ENCODE assay signal across 14 cellular contexts in the genomic region with DNA sequence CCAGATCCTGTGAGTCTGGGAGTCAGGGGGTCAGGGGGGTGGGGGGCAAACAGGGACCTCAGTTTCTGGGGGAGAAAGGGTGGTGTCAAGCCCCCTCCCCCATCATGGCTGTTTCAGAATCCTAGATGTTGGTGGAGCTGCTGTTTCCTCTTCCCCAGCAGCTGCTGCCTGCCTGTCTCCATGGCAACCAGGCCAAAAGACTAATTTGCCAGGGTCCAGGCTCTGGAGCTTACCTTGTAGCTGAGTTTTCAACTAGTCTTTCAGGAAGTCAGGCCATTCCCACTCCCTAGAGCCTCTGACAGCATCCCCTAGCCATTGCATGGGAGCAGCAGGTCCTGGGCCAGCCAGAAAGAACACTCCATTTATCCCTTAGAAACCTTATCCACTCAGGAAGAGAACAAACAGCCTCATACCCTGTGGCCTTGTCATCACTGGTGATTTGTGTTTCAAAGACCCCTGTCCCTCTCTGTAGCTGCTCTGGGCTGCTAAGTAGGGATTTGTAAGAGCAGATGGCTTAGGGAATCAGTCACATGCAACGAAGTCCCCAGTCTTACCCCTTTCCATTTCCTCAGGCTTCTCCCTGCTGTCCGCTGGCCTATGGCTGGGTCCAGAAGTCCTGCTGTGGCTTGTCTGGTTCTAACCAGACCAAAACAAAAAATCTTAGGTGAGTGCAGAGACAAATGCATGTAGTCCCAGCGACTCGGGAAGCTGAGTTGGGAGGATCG. TPM values are rescaled to one million over a fixed set of nuclear protein-coding genes. Genes with fewer than 3 reads are reported as not detected.
A peak's percentile ranks its signal among the peaks of the same experiment; 100 is the strongest.
DNase-seq lines count a peak whose midpoint lies in the region; ATAC-seq and TF ChIP-seq lines count a peak whose summit lies in the region.
"Had no signal": no experiment of that assay in that cellular context is flagged by ENCODE, and none has a peak within 500 bp of the region (broad histone marks: within the 10 kb centered on the region; RNA-seq: fewer than 3 reads in every experiment).

No MANE protein-coding gene starts in this region.

- no peaks in the 10 kb centered on the region for H3K9me3 ChIP-seq in ovary
- H3K9me3 ChIP-seq: colonic mucosa, stomach had no signal

- DNase-seq in DMS 273 treated with DMSO at 0.1 percent for 48 hours (lab: John Stamatoyannopoulos, UW) (peak; percentile 47), NCI-H1417 (lab: John Stamatoyannopoulos, UW) (peak; percentile 19 to 94 (median 78)), SHP77 treated with DMSO at 0.1 percent for 48 hours (lab: John Stamatoyannopoulos, UW) (peak; percentile 4), mesothelial cell of epicardium (ENCODE audit: low spot score in 2 of 2, unreplicated experiment in 2 of 2) (no peak), ovary (no peak)
- no peak for DNase-seq in activated naive CD8-positive, alpha-beta T cell treated with anti-CD3 and anti-CD28 coated beads for 36 hours
- DNase-seq: activated B cell treated with CpG ODN at 0.5 μM for 24 hours, activated gamma-delta T cell treated with Interleukin-2 at 50 U/mL for 16 hours, colonic mucosa, PC-3, stomach had no signal

- ATAC-seq in GM18861 (IDR thresholded peaks at IDR 0.05; ENCODE audit: unreplicated experiment): no peak
- ATAC-seq: PC-3 had no signal

- H3K4me3 Mint-ChIP-seq in activated naive CD8-positive, alpha-beta T cell treated with anti-CD3 and anti-CD28 coated beads for 36 hours: no peak overlapping the region
- no peak overlapping the region for H3K4me3 Mint-ChIP-seq in mesothelial cell of epicardium
- H3K4me3 Mint-ChIP-seq: activated B cell treated with CpG ODN at 0.5 μM for 24 hours, B cell had no signal

- H3K4me1 Mint-ChIP-seq in activated naive CD8-positive, alpha-beta T cell treated with anti-CD3 and anti-CD28 coated beads for 36 hours: peaks cover 18% of the 10 kb centered on the region
- H3K4me1 Mint-ChIP-seq in mesothelial cell of epicardium: peaks cover 33% of the 10 kb centered on the region

- no peaks in the 10 kb centered on the region for H3K9me3 Mint-ChIP-seq in activated naive CD8-positive, alpha-beta T cell treated with anti-CD3 and anti-CD28 coated beads for 36 hours
- H3K9me3 Mint-ChIP-seq in mesothelial cell of epicardium: no peaks in the 10 kb centered on the region
- H3K9me3 Mint-ChIP-seq: activated B cell treated with CpG ODN at 0.5 μM for 24 hours had no signal

- H3K36me3 ChIP-seq in ovary: no peaks in the 10 kb centered on the region
- H3K36me3 ChIP-seq: colonic mucosa, stomach had no signal

- intact Hi-C loops in ovary (cut with DNase I): no loop called here

- H3K36me3 Mint-ChIP-seq in activated naive CD8-positive, alpha-beta T cell treated with anti-CD3 and anti-CD28 coated beads for 36 hours: no peaks in the 10 kb centered on the region
- H3K36me3 Mint-ChIP-seq in mesothelial cell of epicardium: no peaks in the 10 kb centered on the region

- WGBS in ovary, 3 donors: 95 to 96% (median 95%) methylated on average over 5 of the region's 5 CpGs

- no peaks in the 10 kb centered on the region for H3K27me3 ChIP-seq in layer of hippocampus (ENCODE audit: control insufficient read depth, insufficient read depth, low read length)
- no peaks in the 10 kb centered on the region for H3K27me3 ChIP-seq in ovary
- H3K27me3 ChIP-seq: colonic mucosa had no signal

- no peak for TF ChIP-seq CTCF in mesothelial cell of epicardium (IDR thresholded peaks at IDR 0.05; ENCODE audit: unreplicated experiment)
- TF ChIP-seq CTCF in ovary (IDR thresholded peaks at IDR 0.05): no peak

- peaks cover under 1% of the 10 kb centered on the region for H3K4me1 ChIP-seq in ovary (ENCODE audit: insufficient read depth)
- H3K4me1 ChIP-seq: colonic mucosa had no signal

- no peak for TF ChIP-seq POLR2A in ovary (IDR thresholded peaks at IDR 0.05)

- H3K27ac ChIP-seq in layer of hippocampus (ENCODE audit: low read depth, low read length): peak overlapping the region; percentile 12
- no peak overlapping the region for H3K27ac ChIP-seq in ovary
- H3K27ac ChIP-seq: colonic mucosa, stomach had no signal

- H3K4me3 ChIP-seq in ovary: no peak overlapping the region
- H3K4me3 ChIP-seq: colonic mucosa, stomach had no signal

- no peak for TF ChIP-seq EP300 in ovary (IDR thresholded peaks at IDR 0.05)

- peaks cover 10% of the 10 kb centered on the region for H3K27me3 Mint-ChIP-seq in activated naive CD8-positive, alpha-beta T cell treated with anti-CD3 and anti-CD28 coated beads for 36 hours
- H3K27me3 Mint-ChIP-seq in mesothelial cell of epicardium (ENCODE audit: low read depth): no peaks in the 10 kb centered on the region

- H3K27ac Mint-ChIP-seq in activated naive CD8-positive, alpha-beta T cell treated with anti-CD3 and anti-CD28 coated beads for 36 hours: no peak overlapping the region
- no peak overlapping the region for H3K27ac Mint-ChIP-seq in mesothelial cell of epicardium
- H3K27ac Mint-ChIP-seq: activated B cell treated with CpG ODN at 0.5 μM for 24 hours, B cell had no signal

RNA-seq across cellular contexts. Expression of a gene that starts 21.5 kb away (rescaled TPM):
- 100 to 1,000 TPM; 501 to 504 TPM for total RNA-seq in activated naive CD8-positive, alpha-beta T cell treated with anti-CD3 and anti-CD28 coated beads for 36 hours
- total RNA-seq in mesothelial cell of epicardium (464 to 480 TPM (median 472 TPM) in 3 replicates), ovary (100 to 1,000 TPM in 5 of 7 donors, 10 to 100 TPM in 2; 59.3 to 224 (median 127) TPM)
- polyA plus RNA-seq in ovary: 100 to 1,000 TPM; 220 to 271 TPM

RNA-seq across cellular contexts. Expression of a gene that starts 52.2 kb away (rescaled TPM):
- total RNA-seq in activated naive CD8-positive, alpha-beta T cell treated with anti-CD3 and anti-CD28 coated beads for 36 hours: 1 to 10 TPM; 8.6 to 9.2 TPM
- total RNA-seq in mesothelial cell of epicardium: 24.0 to 26.8 TPM (median 24.0 TPM) in 3 replicates
- 10 to 100 TPM in 6 of 7 donors, 1 to 10 TPM in 1; 8.6 to 98.1 (median 72.2) TPM for total RNA-seq in ovary
- polyA plus RNA-seq in ovary: 10 to 100 TPM; 19.4 to 23.3 TPM

Comparison
In these comparisons a context has a peak if more than half of its experiments do, and no peak if none do; other contexts are left out.
1. DNase-seq: peak in DMS 273 treated with DMSO at 0.1 percent for 48 hours (single experiment), NCI-H1417 (3 of 3) and SHP77 treated with DMSO at 0.1 percent for 48 hours (single experiment); none in activated naive CD8-positive, alpha-beta T cell treated with anti-CD3 and anti-CD28 coated beads for 36 hours (single experiment), mesothelial cell of epicardium (0 of 2) and ovary (0 of 5).